19 cellular contexts compared by ENCODE assay signal in genomic region chr20:20034486-20034885, GRCh38. TPM values are rescaled to one million over a fixed set of nuclear protein-coding genes. Genes with fewer than 3 reads are reported as not detected.
DNase-seq lines count a peak whose midpoint lies in the region; ATAC-seq, FAIRE-seq and TF ChIP-seq lines count a peak whose summit lies in the region.
"Had no signal": no experiment of that assay in that cellular context is flagged by ENCODE, and none has a peak within 500 bp of the region (broad histone marks: within the 10 kb centered on the region; RNA-seq: fewer than 3 reads in every experiment).

No MANE protein-coding gene starts in this region.

- 94% methylated on average over 4 of the region's 4 CpGs for WGBS in A549 (ENCODE audit: missing lambda C conversion rate)
- WGBS in spleen, 5 donors = 79 to 94% (median 91%) methylated on average over 4 of the region's 4 CpGs

- no peak for TF ChIP-seq EP300 in A549 (IDR thresholded peaks at IDR 0.05)

- H3K36me3 ChIP-seq in gastrocnemius medialis (peaks cover 0 to 98% of the 10 kb centered on the region in 2 donors), spleen (peaks cover 6 to 100% (median 83%) of the 10 kb centered on the region in 6 donors)

- POLR2A ChIA-PET in A549 (lab: Yijun Ruan, JAX) = interaction anchor here (1.3 to 1.8 kb wide), 2 partner anchors 17 to 18 kb away, joined by 5 to 6 read pairs; partner anchors contain the start of genes CFAP61, CRNKL1 and NAA20

- no peak overlapping the region for H3K27ac ChIP-seq in A549
- no peak overlapping the region for H3K27ac ChIP-seq in gastrocnemius medialis
- H3K27ac ChIP-seq in spleen = no peak overlapping the region
- H3K27ac ChIP-seq: HL-60, Peyer's patch had no signal

- peaks cover 43% of the 10 kb centered on the region for H3K36me3 Mint-ChIP-seq in nephron progenitor cell (ENCODE audit: low read depth)

- H3K4me1 ChIP-seq in A549 (no peaks in the 10 kb centered on the region), gastrocnemius medialis (no peaks in the 10 kb centered on the region), spleen (peaks cover 0 to 4% (median 0%) of the 10 kb centered on the region in 6 donors)
- H3K4me1 ChIP-seq: Peyer's patch had no signal

- TF ChIP-seq CTCF in A549 (IDR thresholded peaks at IDR 0.05) (no peak), nephron progenitor cell (IDR thresholded peaks at IDR 0.05) (no peak), gastrocnemius medialis (IDR thresholded peaks at IDR 0.05 in 4 of 5, conservative IDR thresholded peaks at IDR 0.05 in 1 of 5) (no peak), spleen (IDR thresholded peaks at IDR 0.05 in 8 of 11, conservative IDR thresholded peaks at IDR 0.05 in 3 of 11) (no peak)

- H3K4me1 Mint-ChIP-seq in nephron progenitor cell = no peaks in the 10 kb centered on the region

- no peaks in the 10 kb centered on the region for H3K27me3 ChIP-seq in gastrocnemius medialis
- H3K27me3 ChIP-seq in spleen (replicated peaks in 1 of 7) = no peaks in the 10 kb centered on the region
- H3K27me3 ChIP-seq: Peyer's patch had no signal

- H3K9me3 Mint-ChIP-seq in nephron progenitor cell = no peaks in the 10 kb centered on the region
- H3K9me3 Mint-ChIP-seq: CD4-positive, alpha-beta memory T cell had no signal

- intact Hi-C loops in gastrocnemius medialis (cut with DNase I; ENCODE audit: low total_unique reads) (no loop called here), spleen (cut with DNase I; ENCODE audit: low total_unique reads) (no loop called here)

- no peak overlapping the region for H3K4me3 Mint-ChIP-seq in nephron progenitor cell
- H3K4me3 Mint-ChIP-seq: CD4-positive, alpha-beta memory T cell had no signal

- ATAC-seq in A549 (no peak), gastrocnemius medialis (no peak), GM18909 (IDR thresholded peaks at IDR 0.05; ENCODE audit: poor library complexity, unreplicated experiment) (no peak)
- ATAC-seq: K562 had no signal

- no peaks in the 10 kb centered on the region for H3K9me3 ChIP-seq in A549
- H3K9me3 ChIP-seq in gastrocnemius medialis = no peaks in the 10 kb centered on the region
- H3K9me3 ChIP-seq in spleen = no peaks in the 10 kb centered on the region
- H3K9me3 ChIP-seq: Peyer's patch had no signal

- H3K27ac Mint-ChIP-seq in nephron progenitor cell = peak overlapping the region; percentile 32
- H3K27ac Mint-ChIP-seq: CD4-positive, alpha-beta memory T cell had no signal

- peak; percentile 96 for FAIRE-seq in A549 (lab: Jason Lieb, UNC)
- FAIRE-seq: K562 had no signal

- no peak for TF ChIP-seq POLR2A in A549 (IDR thresholded peaks at IDR 0.05; ENCODE audit: low read length)
- no peak for TF ChIP-seq POLR2A in gastrocnemius medialis (IDR thresholded peaks at IDR 0.05)
- TF ChIP-seq POLR2A in spleen (IDR thresholded peaks at IDR 0.05) = no peak

- TF ChIP-seq RAD21 in A549 (conservative IDR thresholded peaks at IDR 0.05 in 1 of 2, IDR thresholded peaks at IDR 0.05 in 1 of 2) = no peak

- in situ Hi-C loops in gastrocnemius medialis (cut with MboI; ENCODE audit: low sequenced_read_pairs in 4 of 4) = no loop called here
- in situ Hi-C loops in KBM-7 (cut with MboI; ENCODE audit: low pct_unique_long_range_greater_than_20kb, low sequenced_read_pairs) = no loop called here

- CTCF ChIA-PET in A549 (lab: Yijun Ruan, JAX) = interaction anchor here (0.6 to 2.8 kb wide), 4 partner anchors 15 to 249 kb away, joined by 3 to 12 read pairs (median 4); partner anchors contain the start of gene NAA20

- no peak overlapping the region for H3K4me3 ChIP-seq in A549
- H3K4me3 ChIP-seq in gastrocnemius medialis = no peak overlapping the region
- no peak overlapping the region for H3K4me3 ChIP-seq in spleen
- H3K4me3 ChIP-seq: K562, Peyer's patch had no signal

- DNase-seq in A549 (ENCODE audit: low read depth in 1 of 2, low spot score in 1 of 2) = no peak
- DNase-seq in EL = peak; percentile 46
- DNase-seq in amniotic epithelial cell (ENCODE audit: low read depth) = peak; percentile 44
- no peak for DNase-seq in nephron progenitor cell
- DNase-seq in gastrocnemius medialis = no peak
- no peak for DNase-seq in spleen
- DNase-seq in KBM-7 = no peak
- DNase-seq: ACHN; CD4-positive, alpha-beta memory T cell; DMS79 treated with DMSO at 0.1 percent for 48 hours; NCI-H1092; NCI-H1694 treated with DMSO at 0.1 percent for 48 hours; NCI-H446; NCI-H82; Peyer's patch; Right ventricle myocardium superior had no signal

- H3K27me3 Mint-ChIP-seq in nephron progenitor cell (ENCODE audit: low read depth, poor library complexity) = no peaks in the 10 kb centered on the region
- H3K27me3 Mint-ChIP-seq: CD4-positive, alpha-beta memory T cell had no signal

- H3K4me2 ChIP-seq in A549 = no peak overlapping the region

TF ChIP-seq in A549, 52 proteins besides CTCF, POLR2A, EP300 and RAD21:
- no peak for TF ChIP-seq HOXB5 (CRISPR knock-in tag; IDR thresholded peaks at IDR 0.05)
- peak; percentile 4 for TF ChIP-seq MAFK (IDR thresholded peaks at IDR 0.05; ENCODE audit: partially characterized antibody)
TF ChIP-seq in A549: peak in this region for 1.

RNA-seq across cellular contexts. Expression of gene NAA20, which starts 17.3 kb away (rescaled TPM):
- 154 and 219 TPM in 2 replicates for polyA plus RNA-seq in A549 (2011; rRNA removed)
- 110 and 115 TPM in 2 replicates for polyA plus RNA-seq in A549 (2012; cell fraction: cytosol; rRNA removed)
- 44.7 and 53.1 TPM in 2 replicates for polyA plus RNA-seq in A549 (2012; cell fraction: nucleus; rRNA removed)
- 174 to 202 TPM (median 175 TPM) in 3 replicates for polyA plus RNA-seq in A549 (2017; fragmentation: RNase III; extraction: RNeasy Plus Mini Kit Qiagen cat#74134 plus additional on column Dnase treatment)
- 38.3 and 41.6 TPM in 2 replicates for polyA minus RNA-seq in A549 (2011; rRNA and poly(A)+ RNA removed)
- 10 to 100 TPM; 45.5 to 73.2 (median 61.5) TPM for total RNA-seq in gastrocnemius medialis
- total RNA-seq in spleen = 10 to 100 TPM; 19.3 to 44.6 (median 30.8) TPM
- polyA plus RNA-seq in spleen = 10 to 100 TPM; 53.2 to 68.4 (median 61.8) TPM

RNA-seq across cellular contexts. Expression of gene CRNKL1, which starts 17.8 kb away (rescaled TPM):
- polyA plus RNA-seq in A549 (2011; rRNA removed) (23.6 and 32.1 TPM in 2 replicates), A549 (2017; fragmentation: RNase III; extraction: RNeasy Plus Mini Kit Qiagen cat#74134 plus additional on column Dnase treatment) (19.1 to 20.5 TPM (median 19.4 TPM) in 3 replicates), spleen (10 to 100 TPM; 14.2 to 21.3 (median 16.7) TPM)
- 6.2 and 7.0 TPM in 2 replicates for polyA plus RNA-seq in A549 (2012; cell fraction: cytosol; rRNA removed)
- 4.9 and 6.4 TPM in 2 replicates for polyA plus RNA-seq in A549 (2012; cell fraction: nucleus; rRNA removed)
- 15.8 and 16.4 TPM in 2 replicates for polyA minus RNA-seq in A549 (2011; rRNA and poly(A)+ RNA removed)
- total RNA-seq in gastrocnemius medialis (10 to 100 TPM; 32.2 to 45.3 (median 39.2) TPM), spleen (10 to 100 TPM; 20.9 to 24.7 (median 23.8) TPM)

RNA-seq across cellular contexts. Expression of gene CFAP61, which starts 17.8 kb away (rescaled TPM):
- 0.70 and 0.86 TPM in 2 replicates for polyA plus RNA-seq in A549 (2011; rRNA removed)
- polyA plus RNA-seq in A549 (2012; cell fraction: cytosol; rRNA removed) = 0.30 and 0.34 TPM in 2 replicates
- 0.46 and 0.94 TPM in 2 replicates for polyA plus RNA-seq in A549 (2012; cell fraction: nucleus; rRNA removed)
- polyA plus RNA-seq in A549 (2017; fragmentation: RNase III; extraction: RNeasy Plus Mini Kit Qiagen cat#74134 plus additional on column Dnase treatment) = 0.39 to 0.49 TPM (median 0.46 TPM) in 3 replicates
- 1.4 and 2.9 TPM in 2 replicates for polyA minus RNA-seq in A549 (2011; rRNA and poly(A)+ RNA removed)
- total RNA-seq in gastrocnemius medialis = 10 to 100 TPM; 17.1 to 94.8 (median 41.4) TPM
- not detected for total RNA-seq in spleen
- under 1 TPM in 2 of 3 donors, not detected in 1; 0.06 to 0.17 TPM for polyA plus RNA-seq in spleen
- total RNA-seq: CD4-positive, alpha-beta memory T cell; K562; Peyer's patch had no signal
- polyA plus RNA-seq: CD4-positive, alpha-beta memory T cell had no signal

Comparison
In these comparisons a context has a peak if more than half of its experiments do, and no peak if none do; other contexts are left out.
1. DNase-seq: peak in EL (single experiment) and amniotic epithelial cell (single experiment); none in A549 (0 of 2), nephron progenitor cell (single experiment), gastrocnemius medialis (0 of 2), spleen (single experiment) and KBM-7 (single experiment).
2. RNA of gene CFAP61, which starts 17.8 kb away (total RNA-seq): 17.1 to 94.8 TPM in gastrocnemius medialis; not detected in spleen; every median in the first group is over 10 times any median in the second.